Comparison of ENCODE assay signal across 8 cellular contexts in the genomic region with DNA sequence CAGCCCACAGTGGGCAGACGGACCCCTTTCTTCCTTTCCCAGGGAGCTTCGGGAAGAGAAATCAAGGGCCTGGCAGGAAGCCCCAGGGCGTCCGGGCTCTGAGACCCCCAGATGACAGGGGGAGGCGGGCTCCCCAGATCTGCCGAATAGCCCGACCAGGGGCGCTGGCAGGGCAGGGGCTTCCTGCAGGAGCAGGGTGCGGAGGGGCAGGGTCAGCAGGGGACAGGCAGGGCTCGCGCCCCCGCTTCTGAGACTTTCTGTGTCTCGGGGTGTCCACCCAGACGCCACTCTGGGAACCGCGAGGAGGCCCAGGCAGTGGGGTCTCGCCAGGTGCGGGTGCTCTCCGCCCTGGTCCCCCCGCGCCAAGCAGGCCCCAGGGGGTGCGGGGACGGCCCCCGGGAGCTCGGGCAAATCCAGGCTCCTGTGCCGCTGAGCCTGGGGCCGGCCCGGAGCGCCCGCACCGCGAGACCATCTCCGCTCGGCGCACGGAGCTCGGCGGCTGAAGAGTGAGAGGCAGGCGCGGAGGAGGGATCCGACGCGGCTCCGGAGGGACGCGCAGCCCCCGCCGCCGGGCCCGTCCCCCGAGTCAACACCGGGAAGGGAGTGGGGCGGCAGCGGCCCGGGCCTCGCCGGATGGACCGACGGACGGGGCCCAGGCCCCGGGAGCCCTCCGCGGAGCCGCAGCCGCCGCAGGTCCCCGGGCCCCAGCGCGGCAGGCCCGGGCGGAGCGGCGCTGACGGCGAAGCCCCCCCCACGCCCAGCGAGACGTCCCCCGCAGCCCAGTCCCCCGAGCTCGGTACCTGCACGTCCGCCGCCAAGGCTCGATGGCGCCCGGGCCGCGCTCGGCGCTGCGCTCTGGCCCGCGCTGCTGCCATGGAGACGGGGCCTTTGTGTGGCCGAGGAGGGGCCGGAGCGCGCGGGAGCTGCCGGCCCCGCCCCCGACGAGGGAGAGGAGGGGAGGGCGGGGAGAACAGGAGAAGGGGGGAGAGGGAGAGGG. TPM values are rescaled to one million over a fixed set of nuclear protein-coding genes. Genes with fewer than 3 reads are reported as not detected.
DNase-seq lines count a peak whose midpoint lies in the region; ATAC-seq and TF ChIP-seq lines count a peak whose summit lies in the region.

A gene with protein sequence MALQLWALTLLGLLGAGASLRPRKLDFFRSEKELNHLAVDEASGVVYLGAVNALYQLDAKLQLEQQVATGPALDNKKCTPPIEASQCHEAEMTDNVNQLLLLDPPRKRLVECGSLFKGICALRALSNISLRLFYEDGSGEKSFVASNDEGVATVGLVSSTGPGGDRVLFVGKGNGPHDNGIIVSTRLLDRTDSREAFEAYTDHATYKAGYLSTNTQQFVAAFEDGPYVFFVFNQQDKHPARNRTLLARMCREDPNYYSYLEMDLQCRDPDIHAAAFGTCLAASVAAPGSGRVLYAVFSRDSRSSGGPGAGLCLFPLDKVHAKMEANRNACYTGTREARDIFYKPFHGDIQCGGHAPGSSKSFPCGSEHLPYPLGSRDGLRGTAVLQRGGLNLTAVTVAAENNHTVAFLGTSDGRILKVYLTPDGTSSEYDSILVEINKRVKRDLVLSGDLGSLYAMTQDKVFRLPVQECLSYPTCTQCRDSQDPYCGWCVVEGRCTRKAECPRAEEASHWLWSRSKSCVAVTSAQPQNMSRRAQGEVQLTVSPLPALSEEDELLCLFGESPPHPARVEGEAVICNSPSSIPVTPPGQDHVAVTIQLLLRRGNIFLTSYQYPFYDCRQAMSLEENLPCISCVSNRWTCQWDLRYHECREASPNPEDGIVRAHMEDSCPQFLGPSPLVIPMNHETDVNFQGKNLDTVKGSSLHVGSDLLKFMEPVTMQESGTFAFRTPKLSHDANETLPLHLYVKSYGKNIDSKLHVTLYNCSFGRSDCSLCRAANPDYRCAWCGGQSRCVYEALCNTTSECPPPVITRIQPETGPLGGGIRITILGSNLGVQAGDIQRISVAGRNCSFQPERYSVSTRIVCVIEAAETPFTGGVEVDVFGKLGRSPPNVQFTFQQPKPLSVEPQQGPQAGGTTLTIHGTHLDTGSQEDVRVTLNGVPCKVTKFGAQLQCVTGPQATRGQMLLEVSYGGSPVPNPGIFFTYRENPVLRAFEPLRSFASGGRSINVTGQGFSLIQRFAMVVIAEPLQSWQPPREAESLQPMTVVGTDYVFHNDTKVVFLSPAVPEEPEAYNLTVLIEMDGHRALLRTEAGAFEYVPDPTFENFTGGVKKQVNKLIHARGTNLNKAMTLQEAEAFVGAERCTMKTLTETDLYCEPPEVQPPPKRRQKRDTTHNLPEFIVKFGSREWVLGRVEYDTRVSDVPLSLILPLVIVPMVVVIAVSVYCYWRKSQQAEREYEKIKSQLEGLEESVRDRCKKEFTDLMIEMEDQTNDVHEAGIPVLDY (N-terminal part only) (minus strand): TSS at position 894 of the 997 bp plus-strand sequence. CDS start 17,062 bp downstream, outside the sequence.

- DNase-seq in COR-L47 (lab: John Stamatoyannopoulos, UW) = peak; percentile 80
- peak; percentile 63 for DNase-seq in H4 (ENCODE audit: low spot score)
- DNase-seq in NCI-H2196 treated with DMSO at 0.1 percent for 48 hours (lab: John Stamatoyannopoulos, UW; ENCODE audit: unreplicated experiment) = peak; percentile 42
- DNase-seq in WERI-Rb-1 = peak; percentile 83
- DNase-seq in epithelial cell of proximal tubule (ENCODE audit: low read depth) = no peak
- no peak for DNase-seq in mesenteric fat pad (ENCODE audit: low spot score)

- H3K9me3 ChIP-seq in WERI-Rb-1 (ENCODE audit: severe bottlenecking) (no peaks in the 10 kb centered on the region), thymus (ENCODE audit: control insufficient read depth) (no peaks in the 10 kb centered on the region)

- TF ChIP-seq CTCF in WERI-Rb-1 (IDR thresholded peaks at IDR 0.05; ENCODE audit: low read depth, low read length) (no peak), epithelial cell of proximal tubule (conservative IDR thresholded peaks at IDR 0.05; ENCODE audit: low read depth, low read length) (no peak)

- no peak for ATAC-seq in GM18870 (IDR thresholded peaks at IDR 0.05; ENCODE audit: unreplicated experiment)

- H3K4me3 ChIP-seq in WERI-Rb-1 (ENCODE audit: low read depth, low read length) (peak within 1 kb of the TSS; percentile 69), epithelial cell of proximal tubule (ENCODE audit: low read depth, low read length) (peak within 1 kb of the TSS; percentile 97), thymus (ENCODE audit: low read length) (peak within 1 kb of the TSS; percentile 45)

- H3K4me1 ChIP-seq in thymus (ENCODE audit: control insufficient read depth, insufficient read depth, low read length) = peaks cover 13% of the 10 kb centered on the region

- WGBS in thymus = under 1% methylated on average over 103 of the region's 105 CpGs

- peaks cover 42% of the 10 kb centered on the region for H3K36me3 ChIP-seq in WERI-Rb-1
- no peaks in the 10 kb centered on the region for H3K36me3 ChIP-seq in thymus (ENCODE audit: control insufficient read depth, insufficient read depth)

- no peaks in the 10 kb centered on the region for H3K27me3 ChIP-seq in WERI-Rb-1 (ENCODE audit: insufficient read depth, low read depth, severe bottlenecking)
- H3K27me3 ChIP-seq in thymus (ENCODE audit: control insufficient read depth, insufficient read depth) = peaks cover 45% of the 10 kb centered on the region

- H3K27ac ChIP-seq in WERI-Rb-1 (peak within 1 kb of the TSS; percentile 94), thymus (ENCODE audit: low read depth) (peak within 1 kb of the TSS; percentile 62)

RNA-seq across cellular contexts. Expression of the gene that starts here (rescaled TPM):
- total RNA-seq in H4 (2014; rRNA removed; shearing (Covaris generic)) = 42.4 and 53.2 TPM in 2 replicates
- 113 and 177 TPM in 2 replicates for total RNA-seq in epithelial cell of proximal tubule
- total RNA-seq in mesenteric fat pad = 108 TPM
- 53.2 TPM for polyA plus RNA-seq in thymus

Comparison
In these comparisons a context has a peak if more than half of its experiments do, and no peak if none do; other contexts are left out.
1. DNase-seq: peak in COR-L47 (single experiment), H4 (single experiment), NCI-H2196 treated with DMSO at 0.1 percent for 48 hours (single experiment) and WERI-Rb-1 (single experiment); none in epithelial cell of proximal tubule (single experiment) and mesenteric fat pad (single experiment).
2. H3K4me3 ChIP-seq: peak in every context shown above with its lines; median percentile 97 in epithelial cell of proximal tubule; 69 in WERI-Rb-1; 45 in thymus.